In the genomic region with DNA sequence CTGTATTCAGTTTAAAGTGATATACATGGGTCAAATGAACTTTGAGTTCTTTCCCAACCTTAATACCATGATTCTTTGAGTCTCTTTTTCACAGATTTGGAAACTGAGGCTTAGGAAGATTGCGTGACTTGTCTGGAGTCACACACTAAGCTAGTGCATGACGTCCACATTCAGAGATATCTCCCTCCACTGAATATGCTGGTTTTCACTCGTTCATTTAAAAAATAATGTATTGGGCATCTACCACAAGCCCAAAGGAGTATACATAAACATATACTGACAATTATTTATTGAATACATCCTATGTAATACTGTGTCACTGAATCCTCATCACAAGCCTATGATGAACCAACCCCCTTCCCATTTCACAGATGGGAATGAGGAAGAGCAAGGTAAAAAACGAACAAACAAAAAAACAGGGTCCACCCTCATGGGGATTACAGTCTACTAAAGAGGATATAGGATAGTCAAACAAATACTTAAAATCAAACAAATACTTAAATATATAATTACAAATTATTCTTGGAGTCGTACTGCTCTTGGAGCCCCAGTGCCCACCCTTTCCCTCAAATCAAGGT, we compare ENCODE assay signal across 9 cellular contexts. TPM values are rescaled to one million over a fixed set of nuclear protein-coding genes. Genes with fewer than 3 reads are reported as not detected.
A peak's percentile ranks its signal among the peaks of the same experiment; 100 is the strongest.
DNase-seq lines count a peak whose midpoint lies in the region; ATAC-seq, FAIRE-seq and TF ChIP-seq lines count a peak whose summit lies in the region.
"Had no signal": no experiment of that assay in that cellular context is flagged by ENCODE, and none has a peak within 500 bp of the region (broad histone marks: within the 10 kb centered on the region; RNA-seq: fewer than 3 reads in every experiment).

No MANE protein-coding gene starts in this region.

- H3K4me3 ChIP-seq in AG10803 (ENCODE audit: low read length) (peak overlapping the region; percentile 97), KMS-11 (IDR thresholded peaks at IDR 0.05; ENCODE audit: insufficient read depth, low read depth, low read length) (no peak overlapping the region), dorsolateral prefrontal cortex (peak overlapping the region in 58 of 59 donors; percentile 63 to 100 (median 95)), small intestine (ENCODE audit: low read depth in 1 of 2, low read length in 2 of 2) (no peak overlapping the region)

- peaks cover 43% of the 10 kb centered on the region for H3K79me2 ChIP-seq in KMS-11 (ENCODE audit: insufficient read depth, low read depth)

- intact Hi-C loops in dorsolateral prefrontal cortex (cut with DNase I) = loop anchor here (1.0 to 10.0 kb wide), 5 partner anchors 16 to 246 kb away; a partner anchor contains a TSS

- H2AFZ ChIP-seq in KMS-11 (ENCODE audit: low read depth) = peak overlapping the region; percentile 97

- H3K9me3 Mint-ChIP-seq in nephron = no peaks in the 10 kb centered on the region

- H3K27me3 Mint-ChIP-seq in nephron (ENCODE audit: low read depth) = peaks cover 15% of the 10 kb centered on the region

- H3K4me3 Mint-ChIP-seq in nephron = peak overlapping the region; percentile 90 to 98 (median 94)

- H3K27me3 ChIP-seq in KMS-11 (ENCODE audit: insufficient read depth, low read depth) (no peaks in the 10 kb centered on the region), dorsolateral prefrontal cortex (no peaks in the 10 kb centered on the region), small intestine (ENCODE audit: control insufficient read depth in 2 of 2, insufficient read depth in 2 of 2, low read length in 2 of 2) (no peaks in the 10 kb centered on the region)

- H4K20me1 ChIP-seq in KMS-11 (ENCODE audit: insufficient read depth) = no peaks in the 10 kb centered on the region

- peak overlapping the region; percentile 99 to 100 (median 100) for H3K27ac Mint-ChIP-seq in nephron

- peak overlapping the region; percentile 96 for H3K27ac ChIP-seq in KMS-11
- peak overlapping the region in 49 of 59 donors; percentile 91 to 100 (median 99) for H3K27ac ChIP-seq in dorsolateral prefrontal cortex
- H3K27ac ChIP-seq in small intestine (ENCODE audit: low read depth in 1 of 2, low read length in 1 of 2) = peak overlapping the region in 1 of 2 donors; percentile 98

- no peak for TF ChIP-seq CTCF in AG10803 (conservative IDR thresholded peaks at IDR 0.05; ENCODE audit: low read length)
- TF ChIP-seq CTCF in KMS-11 (conservative IDR thresholded peaks at IDR 0.05; ENCODE audit: low read depth, low read length) = no peak
- peak in 1 of 56 donors; percentile 7 for TF ChIP-seq CTCF in dorsolateral prefrontal cortex (IDR thresholded peaks at IDR 0.05 in 54 of 56, conservative IDR thresholded peaks at IDR 0.05 in 2 of 56; ENCODE audit: low read depth in 1 of 56, partially characterized antibody in 56 of 56)
- TF ChIP-seq CTCF in nephron (IDR thresholded peaks at IDR 0.05; ENCODE audit: unreplicated experiment in 3 of 3) = no peak

- peaks cover 23% of the 10 kb centered on the region for H3K4me1 Mint-ChIP-seq in nephron

- 56 to 65% (median 58%) methylated on average over 5 of the region's 5 CpGs for WGBS in small intestine, 3 donors

- ATAC-seq in HG02973 (IDR thresholded peaks at IDR 0.05; ENCODE audit: unreplicated experiment) = no peak

- H3K36me3 ChIP-seq in KMS-11 (ENCODE audit: insufficient read depth) = no peaks in the 10 kb centered on the region
- no peaks in the 10 kb centered on the region for H3K36me3 ChIP-seq in small intestine (ENCODE audit: control insufficient read depth in 2 of 2, insufficient read depth in 2 of 2, low read length in 2 of 2)

- peak overlapping the region; percentile 99 for H3K9ac ChIP-seq in KMS-11

- DNase-seq in AG10803 (ENCODE audit: low read depth) (no peak), dorsolateral prefrontal cortex (no peak), frontal cortex (ENCODE audit: low spot score in 2 of 2) (no peak), small intestine (no peak)
- DNase-seq in stimulated activated CD4-positive, alpha-beta T cell treated with anti-CD3 and anti-CD28 coated beads, Interleukin-4, amount 100 ng/mL, for 4 hours = no peak

- peaks cover 14% of the 10 kb centered on the region for H3K4me1 ChIP-seq in KMS-11 (ENCODE audit: low read depth, poor library complexity, severe bottlenecking)
- H3K4me1 ChIP-seq in small intestine (ENCODE audit: control insufficient read depth in 2 of 2, insufficient read depth in 1 of 2, low read depth in 1 of 2, low read length in 1 of 2) = peaks cover 5 to 11% of the 10 kb centered on the region in 2 donors

- no peaks in the 10 kb centered on the region for H3K9me3 ChIP-seq in small intestine (ENCODE audit: control insufficient read depth, low read depth)

- FAIRE-seq in frontal cortex (lab: Jason Lieb, UNC) = no peak
- no peak for FAIRE-seq in small intestine (lab: Jason Lieb, UNC)

- H3K4me2 ChIP-seq in KMS-11 = peak overlapping the region; percentile 96; the same call in 1 of the 2 replicates

- H3K36me3 Mint-ChIP-seq in nephron (ENCODE audit: low read depth) = peaks cover 5% of the 10 kb centered on the region

RNA-seq across cellular contexts. Expression of a gene that starts 0.6 kb away (rescaled TPM):
- 10 to 100 TPM; 45.6 to 73.7 (median 60.7) TPM for total RNA-seq in dorsolateral prefrontal cortex
- 13.5 TPM for total RNA-seq in frontal cortex
- polyA plus RNA-seq in small intestine = 10 to 100 TPM; 10.5 to 27.4 (median 13.0) TPM

RNA-seq across cellular contexts. Expression of a gene that starts 56.9 kb away (rescaled TPM):
- total RNA-seq in dorsolateral prefrontal cortex (10 to 100 TPM in 19 of 120 experiments, 1 to 10 TPM in 101; 1.3 to 30.6 (median 5.7) TPM), frontal cortex (2.9 TPM)
- polyA plus RNA-seq in small intestine = 10 to 100 TPM; 10.1 to 34.0 (median 11.8) TPM
- total RNA-seq: glomerular endothelial cell had no signal

Comparison
In these comparisons a context has a peak if more than half of its experiments do, and no peak if none do; other contexts are left out.
1. H3K4me3 ChIP-seq: peak in AG10803 (single experiment) and dorsolateral prefrontal cortex (58 of 59); none in KMS-11 (single experiment) and small intestine (0 of 2).